ENCODE assay signal across 16 cellular contexts in the genomic region with DNA sequence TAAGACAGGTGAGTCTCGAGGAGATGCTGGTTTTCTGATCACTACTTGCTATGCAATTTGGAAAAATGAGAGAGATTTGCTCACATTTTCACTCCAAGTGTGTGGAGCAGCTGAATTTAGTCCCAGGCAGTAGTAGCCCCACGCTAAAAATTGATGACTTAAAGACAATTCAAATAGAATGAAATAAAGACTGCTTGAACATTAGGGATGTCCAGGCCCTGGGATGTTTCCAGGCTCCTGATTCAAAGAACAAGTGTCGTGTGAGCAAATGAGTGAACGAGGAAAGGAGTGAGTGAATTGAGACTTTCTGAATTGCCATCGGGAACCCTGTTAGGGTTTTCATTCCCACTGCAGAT. TPM values are rescaled to one million over a fixed set of nuclear protein-coding genes. Genes with fewer than 3 reads are reported as not detected.
DNase-seq lines count a peak whose midpoint lies in the region; TF ChIP-seq lines count a peak whose summit lies in the region.
"Had no signal": no experiment of that assay in that cellular context is flagged by ENCODE, and none has a peak within 500 bp of the region (broad histone marks: within the 10 kb centered on the region; RNA-seq: fewer than 3 reads in every experiment).

No MANE protein-coding gene starts in this region.

- H3K4me1 Mint-ChIP-seq in HFFc6 (ENCODE audit: low read depth) (peaks cover 58% of the 10 kb centered on the region), chondrocyte (ENCODE audit: low read depth) (peaks cover 49% of the 10 kb centered on the region), neural progenitor cell (peaks cover 52% of the 10 kb centered on the region)
- peaks cover 0 to 3% (median 0%) of the 10 kb centered on the region in 4 donors for H3K4me1 Mint-ChIP-seq in CD4-positive, alpha-beta memory T cell

- peaks cover 38 to 57% (median 47%) of the 10 kb centered on the region in 10 experiments for H3K4me1 ChIP-seq in BLaER1 treated with 17β-estradiol and CSF1 and Interleukin-3, amounts not matched to agents 10 nM and 100 nM
- H3K4me1 ChIP-seq in neural progenitor cell, result peaks cover 18% of the 10 kb centered on the region
- H3K4me1 ChIP-seq in CD4-positive, alpha-beta memory T cell (ENCODE audit: insufficient read depth, low read length), result peaks cover 5% of the 10 kb centered on the region
- H3K4me1 ChIP-seq: adrenal gland had no signal

- H4K20me1 ChIP-seq in BLaER1 treated with 17β-estradiol and CSF1 and Interleukin-3, amounts not matched to agents 10 nM and 100 nM, result no peaks in the 10 kb centered on the region
- H4K20me1 ChIP-seq in neural progenitor cell (ENCODE audit: low read depth), result no peaks in the 10 kb centered on the region

- H2AFZ ChIP-seq in neural progenitor cell (replicated peaks), result no peak overlapping the region

- no peak for DNase-seq in HFFc6
- DNase-seq in chondrocyte (ENCODE audit: low spot score), result no peak
- no peak for DNase-seq in neural progenitor cell (ENCODE audit: low spot score)
- no peak for DNase-seq in CD4-positive, alpha-beta memory T cell
- DNase-seq in NCI-H2081 treated with DMSO at 0.1 percent for 48 hours (lab: John Stamatoyannopoulos, UW), result no peak
- DNase-seq in central memory CD4-positive, alpha-beta T cell, result no peak
- no peak for DNase-seq in dermis blood vessel endothelial cell
- DNase-seq: SIG-M5 had no signal

- peaks cover 8% of the 10 kb centered on the region for H3F3A ChIP-seq in neural progenitor cell (ENCODE audit: low read depth)

- H3K27me3 Mint-ChIP-seq in HFFc6 (ENCODE audit: insufficient read depth) (peaks cover 11% of the 10 kb centered on the region), chondrocyte (ENCODE audit: low read depth) (no peaks in the 10 kb centered on the region), neural progenitor cell (ENCODE audit: insufficient read depth, low read depth) (peaks cover 19% of the 10 kb centered on the region)
- peaks cover 35 to 49% of the 10 kb centered on the region in 2 donors for H3K27me3 Mint-ChIP-seq in CD4-positive, alpha-beta memory T cell

- 0 out of 22 replicates have a peak, but pooled peaks cover 0 to 4% (median 0%) of the 10 kb centered on the region in 11 experiments for H3K27me3 ChIP-seq in BLaER1 treated with 17β-estradiol and CSF1 and Interleukin-3, amounts not matched to agents 10 nM and 100 nM
- peaks cover 5% of the 10 kb centered on the region for H3K27me3 ChIP-seq in neural progenitor cell
- peaks cover 11% of the 10 kb centered on the region for H3K27me3 ChIP-seq in CD4-positive, alpha-beta memory T cell (ENCODE audit: insufficient read depth, low read length)
- H3K27me3 ChIP-seq: adrenal gland, thyroid gland had no signal

- CTCF ChIA-PET in CD4-positive, alpha-beta memory T cell (lab: Charles Lee; ENCODE audit: partially characterized antibody), result interaction anchor here (0.7 to 3.4 kb wide), 14 partner anchors 9 to 690 kb away, joined by 3 to 24 read pairs (median 10); a partner anchor contains a TSS

- no peaks in the 10 kb centered on the region for H3K79me2 ChIP-seq in neural progenitor cell (ENCODE audit: low read depth)

- peak overlapping the region in 6 of 11 experiments; percentile 75 to 90 (median 80); a peak in 8 of 22 replicates for H3K4me2 ChIP-seq in BLaER1 treated with 17β-estradiol and CSF1 and Interleukin-3, amounts not matched to agents 10 nM and 100 nM
- no peak overlapping the region for H3K4me2 ChIP-seq in neural progenitor cell

- POLR2A ChIA-PET in CD4-positive, alpha-beta memory T cell (lab: Charles Lee; ENCODE audit: partially characterized antibody), result no interaction called here

- H3K27ac Mint-ChIP-seq in HFFc6 (no peak overlapping the region), chondrocyte (ENCODE audit: unreplicated experiment) (no peak overlapping the region), neural progenitor cell (peak overlapping the region; percentile 98)
- H3K27ac Mint-ChIP-seq in CD4-positive, alpha-beta memory T cell, result peak overlapping the region in 1 of 7 donors; percentile 67
- H3K27ac Mint-ChIP-seq: activated CD4-positive, alpha-beta memory T cell treated with anti-CD3 and anti-CD28 coated beads for 36 hours; naive thymus-derived CD4-positive, alpha-beta T cell; T-helper 1 cell treated with Interleukin-12 subunit alpha and Interleukin-12 subunit beta and Interleukin-4 antibody, amounts not matched to agents 30 μg/mL and 1 μg/mL, for 36 hours had no signal

- H3K36me3 ChIP-seq in BLaER1 treated with 17β-estradiol and CSF1 and Interleukin-3, amounts not matched to agents 10 nM and 100 nM, result no peaks in the 10 kb centered on the region
- H3K36me3 ChIP-seq in neural progenitor cell, result no peaks in the 10 kb centered on the region
- no peaks in the 10 kb centered on the region for H3K36me3 ChIP-seq in CD4-positive, alpha-beta memory T cell (ENCODE audit: insufficient read depth, low read length)
- H3K36me3 ChIP-seq: adrenal gland, thyroid gland, WERI-Rb-1 had no signal

- H3K36me3 Mint-ChIP-seq in HFFc6 (ENCODE audit: low read depth), result no peaks in the 10 kb centered on the region
- no peaks in the 10 kb centered on the region for H3K36me3 Mint-ChIP-seq in chondrocyte (ENCODE audit: low read depth)
- peaks cover 5% of the 10 kb centered on the region for H3K36me3 Mint-ChIP-seq in neural progenitor cell
- no peaks in the 10 kb centered on the region for H3K36me3 Mint-ChIP-seq in CD4-positive, alpha-beta memory T cell
- H3K36me3 Mint-ChIP-seq: activated CD4-positive, alpha-beta memory T cell treated with anti-CD3 and anti-CD28 coated beads for 36 hours; naive thymus-derived CD4-positive, alpha-beta T cell had no signal

- no peak overlapping the region for H3K9ac ChIP-seq in BLaER1 treated with 17β-estradiol and CSF1 and Interleukin-3, amounts not matched to agents 10 nM and 100 nM
- no peak overlapping the region for H3K9ac ChIP-seq in neural progenitor cell

- intact Hi-C loops in CD4-positive, alpha-beta memory T cell (cut with micrococcal nuclease), result loop anchor here (1.0 to 5.0 kb wide), 2 partner anchors 542 to 690 kb away; no protein-coding TSS in a partner anchor

- no peaks in the 10 kb centered on the region for H3K9me3 ChIP-seq in BLaER1 treated with 17β-estradiol and CSF1 and Interleukin-3, amounts not matched to agents 10 nM and 100 nM (replicated peaks in 1 of 11)
- H3K9me3 ChIP-seq in neural progenitor cell (ENCODE audit: low read depth), result no peaks in the 10 kb centered on the region
- no peaks in the 10 kb centered on the region for H3K9me3 ChIP-seq in CD4-positive, alpha-beta memory T cell (ENCODE audit: control insufficient read depth in 1 of 2, low read length in 2 of 2)
- H3K9me3 ChIP-seq: adrenal gland, thyroid gland had no signal

- H3K4me3 Mint-ChIP-seq in HFFc6 (no peak overlapping the region), chondrocyte (ENCODE audit: unreplicated experiment) (no peak overlapping the region), neural progenitor cell (peak overlapping the region; percentile 73)
- H3K4me3 Mint-ChIP-seq in CD4-positive, alpha-beta memory T cell, result no peak overlapping the region
- H3K4me3 Mint-ChIP-seq: activated CD4-positive, alpha-beta memory T cell treated with anti-CD3 and anti-CD28 coated beads for 36 hours; T-helper 1 cell treated with Interleukin-12 subunit alpha and Interleukin-12 subunit beta and Interleukin-4 antibody, amounts not matched to agents 30 μg/mL and 1 μg/mL, for 36 hours had no signal

- TF ChIP-seq CTCF in HFFc6 (IDR thresholded peaks at IDR 0.05) (peak; percentile 69), chondrocyte (IDR thresholded peaks at IDR 0.05) (peak; percentile 71), neural progenitor cell (IDR thresholded peaks at IDR 0.05) (no peak)

- no peak overlapping the region for H3K27ac ChIP-seq in BLaER1 treated with 17β-estradiol and CSF1 and Interleukin-3, amounts not matched to agents 10 nM and 100 nM
- H3K27ac ChIP-seq in neural progenitor cell, result no peak overlapping the region
- no peak overlapping the region for H3K27ac ChIP-seq in CD4-positive, alpha-beta memory T cell (ENCODE audit: low read depth, low read length)
- H3K27ac ChIP-seq: adrenal gland, HL-60, WERI-Rb-1 had no signal

- no peaks in the 10 kb centered on the region for H3K9me3 Mint-ChIP-seq in HFFc6
- no peaks in the 10 kb centered on the region for H3K9me3 Mint-ChIP-seq in chondrocyte (ENCODE audit: low read depth)
- peaks cover 15% of the 10 kb centered on the region for H3K9me3 Mint-ChIP-seq in neural progenitor cell
- H3K9me3 Mint-ChIP-seq in CD4-positive, alpha-beta memory T cell, result peaks cover 0 to 1% (median 0%) of the 10 kb centered on the region in 8 donors
- H3K9me3 Mint-ChIP-seq: activated CD4-positive, alpha-beta memory T cell treated with anti-CD3 and anti-CD28 coated beads for 36 hours; T-helper 1 cell treated with Interleukin-12 subunit alpha and Interleukin-12 subunit beta and Interleukin-4 antibody, amounts not matched to agents 30 μg/mL and 1 μg/mL, for 36 hours had no signal

- no peak overlapping the region for H3K4me3 ChIP-seq in BLaER1 treated with 17β-estradiol and CSF1 and Interleukin-3, amounts not matched to agents 10 nM and 100 nM
- no peak overlapping the region for H3K4me3 ChIP-seq in neural progenitor cell
- no peak overlapping the region for H3K4me3 ChIP-seq in CD4-positive, alpha-beta memory T cell (ENCODE audit: low read length in 2 of 2)
- H3K4me3 ChIP-seq: adrenal gland, thyroid gland had no signal

RNA-seq across cellular contexts. Expression of a gene that starts 37.3 kb away (rescaled TPM):
- 10 to 100 TPM; 61.0 to 66.1 (median 63.1) TPM for total RNA-seq in HFFc6 (2021; fragmentation: NEBNext Ultra II Directional; extraction: Animal tissue kit (Norgen Biotek cat#: 25700))
- total RNA-seq in chondrocyte, result 43.5 to 52.3 TPM (median 47.8 TPM) in 3 replicates
- 51.7 and 80.4 TPM in 2 replicates for total RNA-seq in neural progenitor cell (ENCODE audit: low replicate concordance)
- total RNA-seq in CD4-positive, alpha-beta memory T cell, result 10 to 100 TPM; 27.6 to 29.4 TPM
- polyA plus RNA-seq in CD4-positive, alpha-beta memory T cell, result 10 to 100 TPM; 29.6 to 35.6 TPM
- total RNA-seq in dermis blood vessel endothelial cell, result 35.7 and 72.8 TPM in 2 replicates

RNA-seq across cellular contexts. Expression of a gene that starts 48.6 kb away (rescaled TPM):
- total RNA-seq in HFFc6 (2021; fragmentation: NEBNext Ultra II Directional; extraction: Animal tissue kit (Norgen Biotek cat#: 25700)), result 10 to 100 TPM; 61.7 to 75.2 (median 68.8) TPM
- total RNA-seq in chondrocyte (19.8 to 27.3 TPM (median 20.9 TPM) in 3 replicates), neural progenitor cell (ENCODE audit: low replicate concordance) (2.8 and 3.6 TPM in 2 replicates), dermis blood vessel endothelial cell (66.7 and 90.5 TPM in 2 replicates)
- total RNA-seq in CD4-positive, alpha-beta memory T cell, result not detected
- polyA plus RNA-seq in CD4-positive, alpha-beta memory T cell, result not detected
- total RNA-seq: activated CD4-positive, alpha-beta memory T cell treated with anti-CD3 and anti-CD28 coated beads for 36 hours had no signal
